Comparison of ENCODE assay signal across 8 cellular contexts in genomic region chr17:30116661-30117547, GRCh38. TPM values are rescaled to one million over a fixed set of nuclear protein-coding genes. Genes with fewer than 3 reads are reported as not detected.
DNase-seq lines count a peak whose midpoint lies in the region; FAIRE-seq and TF ChIP-seq lines count a peak whose summit lies in the region.

Gene NSRP1, plus strand, starts transcription at chr17:30116816. Its CDS starts 28 bp downstream, at chr17:30116844.

- H3K4me1 ChIP-seq in HEK293 (ENCODE audit: control insufficient read depth, insufficient read depth, low read length), result peaks cover 11% of the 10 kb centered on the region
- H3K4me1 ChIP-seq in neuron (ENCODE audit: insufficient read depth, low read length), result peaks cover 9% of the 10 kb centered on the region

- DNase-seq in G401 (ENCODE audit: low spot score) (peak; percentile 94), NB4 (ENCODE audit: low read depth) (peak; percentile 98), SK-N-DZ (ENCODE audit: low spot score) (peak; percentile 94), frontal cortex (ENCODE audit: low spot score in 2 of 2) (peak; percentile 49 to 85), stromal cell of bone marrow (ENCODE audit: low read depth) (peak; percentile 94)
- DNase-seq in activated naive CD4-positive, alpha-beta T cell treated with Interleukin-2 at 50 U/mL for 16 hours, result peak; percentile 93

- H2AFZ ChIP-seq in neuron (ENCODE audit: low read depth, low read length), result peak within 1 kb of the TSS; percentile 42

- H3K9me3 ChIP-seq in HEK293 (ENCODE audit: control insufficient read depth, insufficient read depth, low read depth, low read length) (no peaks in the 10 kb centered on the region), neuron (ENCODE audit: low read length) (no peaks in the 10 kb centered on the region)

- TF ChIP-seq CTCF in HEK293 (tag by site-specific recombination; IDR thresholded peaks at IDR 0.05), result no peak
- TF ChIP-seq CTCF in NB4 (IDR thresholded peaks at IDR 0.05; ENCODE audit: low read depth, low read length), result no peak

- FAIRE-seq in frontal cortex (lab: Jason Lieb, UNC), result no peak

- CTCF ChIA-PET in HEK293 (lab: Yijun Ruan, JAX), result interaction anchor here (0.6 to 8.1 kb wide), 5 partner anchors 8 to 979 kb away, joined by 3 to 108 read pairs (median 5); partner anchors contain the start of gene CPD

- POLR2A ChIA-PET in HEK293 (lab: Yijun Ruan, JAX), result interaction anchor here (0.6 to 1.3 kb wide), 3 partner anchors 10 to 187 kb away, joined by 4 to 11 read pairs (median 6); partner anchors contain the start of gene SSH2

- H3K4me3 ChIP-seq in HEK293 (ENCODE audit: low read depth, low read length), result peak within 1 kb of the TSS; percentile 47
- H3K4me3 ChIP-seq in NB4 (ENCODE audit: low read depth, low read length), result peak within 1 kb of the TSS; percentile 99
- H3K4me3 ChIP-seq in neuron (ENCODE audit: low read length), result peak within 1 kb of the TSS; percentile 72

- peak within 1 kb of the TSS; percentile 95 for H3K27ac ChIP-seq in HEK293 (ENCODE audit: extremely low read depth, low read depth, low read length)

- H3K36me3 ChIP-seq in HEK293 (ENCODE audit: control insufficient read depth in 2 of 2, insufficient read depth in 1 of 2, low read length in 2 of 2), result peaks cover 29 to 33% of the 10 kb centered on the region in 2 experiments
- peaks cover 24% of the 10 kb centered on the region for H3K36me3 ChIP-seq in neuron (ENCODE audit: insufficient read depth, low read length)

- in situ Hi-C loops in G401 (cut with HindIII; ENCODE audit: low sequenced_read_pairs), result no loop called here

- peak; percentile 97 for TF ChIP-seq POLR2A in NB4 (IDR thresholded peaks at IDR 0.05; ENCODE audit: extremely low read depth, insufficient read length)

- no peaks in the 10 kb centered on the region for H3K27me3 ChIP-seq in neuron (ENCODE audit: insufficient read depth, low read length)

TF ChIP-seq in HEK293, 187 proteins besides CTCF, POLR2A, EP300 and RAD21 (continues in another document):
- no peak for TF ChIP-seq ZNF280C (tag by site-specific recombination; IDR thresholded peaks at IDR 0.05)
- 0 out of 2 replicates have a peak, but pooled peaks have one; percentile 22 for TF ChIP-seq ZNF518A (tag by site-specific recombination; conservative IDR thresholded peaks at IDR 0.05; ENCODE audit: low read depth)
- peak; percentile 97 for TF ChIP-seq ZNF629 (tag by site-specific recombination; IDR thresholded peaks at IDR 0.05)
- TF ChIP-seq ZNF366 (tag by site-specific recombination; conservative IDR thresholded peaks at IDR 0.05), result no peak
- no peak for TF ChIP-seq GFI1B (tag by site-specific recombination; IDR thresholded peaks at IDR 0.05)
- TF ChIP-seq ZNF670 (tag by site-specific recombination; IDR thresholded peaks at IDR 0.05; ENCODE audit: low read depth), result no peak
- peak; percentile 54; the same call in 1 of the 2 replicates for TF ChIP-seq ZNF692 (tag by site-specific recombination; IDR thresholded peaks at IDR 0.05)
- TF ChIP-seq YY2 (tag by site-specific recombination; IDR thresholded peaks at IDR 0.05), result peak; percentile 88
- TF ChIP-seq REST (tag by site-specific recombination; IDR thresholded peaks at IDR 0.05), result no peak
- TF ChIP-seq ZBTB48 (tag by site-specific recombination; IDR thresholded peaks at IDR 0.05), result no peak; the same call in 1 of the 2 replicates
- no peak for TF ChIP-seq ZNF830 (tag by site-specific recombination; IDR thresholded peaks at IDR 0.05; ENCODE audit: low read depth)
- TF ChIP-seq ZNF76 (tag by site-specific recombination; IDR thresholded peaks at IDR 0.05; ENCODE audit: borderline replicate concordance, low read depth), result no peak; the same call in 1 of the 2 replicates
- peak; percentile 61 for TF ChIP-seq SP3 (tag by site-specific recombination; IDR thresholded peaks at IDR 0.05)

RNA-seq across cellular contexts. Expression of gene NSRP1, which starts in this region (rescaled TPM):
- total RNA-seq in G401 (2014; rRNA removed; shearing (Covaris generic)), result 0.98 and 6.1 TPM in 2 replicates
- 7.9 and 8.7 TPM in 2 replicates for polyA plus RNA-seq in SK-N-DZ (2014; cell fraction: cytosol; rRNA removed)
- polyA plus RNA-seq in SK-N-DZ (2014; cell fraction: nucleus; rRNA removed), result 7.5 and 25.6 TPM in 2 replicates
- 5.7 TPM for total RNA-seq in frontal cortex

Comparison
In these comparisons a context has a peak if more than half of its experiments do, and no peak if none do; other contexts are left out.
1. Peak in every context shown above with its lines: DNase-seq, H3K4me3 ChIP-seq and H3K27ac ChIP-seq.
2. H3K4me3 ChIP-seq: peak in every context shown above with its lines; median percentile 99 in NB4; 72 in neuron; 47 in HEK293.